Comparison of ENCODE assay signal across 1 cellular context in genomic region chr1:121131494-121131893, GRCh38. TPM values are rescaled to one million over a fixed set of nuclear protein-coding genes. Genes with fewer than 3 reads are reported as not detected.
"Had no signal": no experiment of that assay in that cellular context is flagged by ENCODE, and none has a peak within 500 bp of the region (broad histone marks: within the 10 kb centered on the region; RNA-seq: fewer than 3 reads in every experiment).

No MANE protein-coding gene starts in this region.

RNA-seq across cellular contexts. Expression of gene FAM72B, which starts 52.6 kb away (rescaled TPM):
- total RNA-seq: left ventricle myocardium inferior had no signal
